Comparison of ENCODE assay signal across 8 cellular contexts in genomic region chr7:152335900-152336571, GRCh38.
DNase-seq lines count a peak whose midpoint lies in the region; ATAC-seq and TF ChIP-seq lines count a peak whose summit lies in the region.

No MANE protein-coding gene starts in this region.

- no peak overlapping the region for H3K4me2 ChIP-seq in mesendoderm (ENCODE audit: low read length)

- no peak overlapping the region for H3K9ac ChIP-seq in mesendoderm (ENCODE audit: low read length)

- H2BK15ac ChIP-seq in mesendoderm (replicated peaks; ENCODE audit: low read depth), result no peak overlapping the region

- peaks cover 10% of the 10 kb centered on the region for H3K79me1 ChIP-seq in mesendoderm (ENCODE audit: low read length)

- H3K27ac ChIP-seq in dorsolateral prefrontal cortex, result peak overlapping the region in 45 of 59 donors; percentile 0 to 77 (median 58)
- H3K27ac ChIP-seq in mesendoderm (ENCODE audit: low read depth, low read length), result no peak overlapping the region

- TF ChIP-seq CTCF in dorsolateral prefrontal cortex (IDR thresholded peaks at IDR 0.05 in 54 of 56, conservative IDR thresholded peaks at IDR 0.05 in 2 of 56; ENCODE audit: low read depth in 1 of 56, partially characterized antibody in 56 of 56), result no peak

- H2BK120ac ChIP-seq in mesendoderm (ENCODE audit: low read depth, low read length), result no peak overlapping the region

- no peak overlapping the region for H4K5ac ChIP-seq in mesendoderm (ENCODE audit: low read length)

- H3K4me3 ChIP-seq in dorsolateral prefrontal cortex (peak overlapping the region in 45 of 59 donors; percentile 0 to 54 (median 21)), mesendoderm (ENCODE audit: low read length) (no peak overlapping the region)

- H4K8ac ChIP-seq in mesendoderm (ENCODE audit: low read depth, low read length), result no peak overlapping the region

- WGBS in mesendoderm (ENCODE audit: extremely low coverage, insufficient coverage, low lambda C conversion rate), result no CpG with 5 or more reads among the region's 2 CpGs

- no peaks in the 10 kb centered on the region for H3K36me3 ChIP-seq in mesendoderm (ENCODE audit: control insufficient read depth, insufficient read depth, low read length)

- no peak overlapping the region for H3K56ac ChIP-seq in mesendoderm (ENCODE audit: low read length)

- no peak overlapping the region for H2AK5ac ChIP-seq in mesendoderm (ENCODE audit: low read length)

- H3K79me2 ChIP-seq in mesendoderm (ENCODE audit: control insufficient read depth, insufficient read depth, low read length), result peaks cover 2% of the 10 kb centered on the region

- no peaks in the 10 kb centered on the region for H3K4me1 ChIP-seq in mesendoderm (ENCODE audit: control insufficient read depth, low read depth, low read length)

- H3K4ac ChIP-seq in mesendoderm (ENCODE audit: low read depth, low read length), result no peak overlapping the region

- intact Hi-C loops in dorsolateral prefrontal cortex (cut with DNase I), result loop anchor here in 1 of 2 donors (5.0 kb wide), 3 partner anchors 101 to 341 kb away; partner anchors contain the start of genes KMT2C and XRCC2

- no peak overlapping the region for H2BK5ac ChIP-seq in mesendoderm (ENCODE audit: low read length)

- H3K23ac ChIP-seq in mesendoderm (ENCODE audit: low read length), result no peak overlapping the region

- ATAC-seq in GM18498 (IDR thresholded peaks at IDR 0.05; ENCODE audit: unreplicated experiment), result peak; percentile 60
- peak; percentile 47 for ATAC-seq in HG02981 (IDR thresholded peaks at IDR 0.05; ENCODE audit: unreplicated experiment)
- ATAC-seq in GM19467 (IDR thresholded peaks at IDR 0.05; ENCODE audit: unreplicated experiment), result no peak

- no peaks in the 10 kb centered on the region for H3K27me3 ChIP-seq in dorsolateral prefrontal cortex
- H3K27me3 ChIP-seq in mesendoderm (ENCODE audit: insufficient read depth, low read length, poor library complexity), result no peaks in the 10 kb centered on the region

- DNase-seq in dorsolateral prefrontal cortex (no peak), pons (ENCODE audit: low spot score) (peak; percentile 74), mesendoderm (no peak), NCI-H524 treated with DMSO at 0.1 percent for 48 hours (lab: John Stamatoyannopoulos, UW) (no peak)
- no peak for DNase-seq in stimulated activated CD4-positive, alpha-beta T cell treated with anti-CD3 and anti-CD28 coated beads, Interleukin-4, amount 100 ng/mL, for 4 hours

- no peak overlapping the region for H3K18ac ChIP-seq in mesendoderm (ENCODE audit: low read length)
